In the genomic region with DNA sequence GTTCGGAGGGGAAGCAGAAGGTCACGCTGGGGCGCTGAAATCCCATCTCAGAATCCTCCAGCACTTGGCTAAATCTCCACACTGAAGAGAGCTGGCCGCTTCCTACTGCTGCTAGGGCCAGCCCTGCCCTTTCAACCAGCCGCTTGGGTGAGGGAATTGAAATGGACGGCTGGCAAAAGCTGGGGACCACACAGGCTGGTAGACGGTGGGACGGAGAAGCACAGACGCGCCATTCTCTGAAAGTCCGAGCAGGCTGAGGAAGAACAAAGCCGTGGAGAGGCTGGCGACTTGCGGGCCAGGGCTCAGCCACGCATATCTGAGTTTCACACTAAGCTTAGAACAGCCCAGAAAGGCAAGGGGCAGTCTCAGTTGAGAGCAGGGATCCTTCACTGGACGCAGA, we compare ENCODE assay signal across 9 cellular contexts. TPM values are rescaled to one million over a fixed set of nuclear protein-coding genes. Genes with fewer than 3 reads are reported as not detected.
DNase-seq lines count a peak whose midpoint lies in the region; ATAC-seq, FAIRE-seq and TF ChIP-seq lines count a peak whose summit lies in the region.
"Had no signal": no experiment of that assay in that cellular context is flagged by ENCODE, and none has a peak within 500 bp of the region (broad histone marks: within the 10 kb centered on the region; RNA-seq: fewer than 3 reads in every experiment).

No MANE protein-coding gene starts in this region.

- H3K27ac ChIP-seq in HL-60 (replicated peaks) (peak overlapping the region; percentile 77), kidney (ENCODE audit: low read depth in 2 of 2, low read length in 2 of 2) (peak overlapping the region; percentile 58 to 86), brain microvascular endothelial cell (no peak overlapping the region)

- intact Hi-C loops in kidney (cut with DNase I): no loop called here

- H3K36me3 ChIP-seq in kidney (ENCODE audit: control insufficient read depth in 1 of 2, insufficient read depth in 2 of 2, low read length in 2 of 2) (peaks cover 0 to 10% of the 10 kb centered on the region in 2 donors), brain microvascular endothelial cell (replicated peaks) (peaks cover 33% of the 10 kb centered on the region)

- TF ChIP-seq CTCF in HL-60 (IDR thresholded peaks at IDR 0.05; ENCODE audit: insufficient read depth, low read length) (no peak), kidney (IDR thresholded peaks at IDR 0.05; ENCODE audit: borderline replicate concordance, extremely low read depth, insufficient read depth) (no peak), brain microvascular endothelial cell (IDR thresholded peaks at IDR 0.05; ENCODE audit: low read depth, low read length, missing control alignments) (no peak)

- H3K4me3 Mint-ChIP-seq in activated CD8-positive, alpha-beta T cell treated with anti-CD3 and anti-CD28 coated beads, Interleukin-2, amount 10 ng/mL, durations not matched to agents 7 days and 5 days: peak overlapping the region; percentile 98
- peak overlapping the region; percentile 95 for H3K4me3 Mint-ChIP-seq in stimulated activated effector memory CD8-positive, alpha-beta T cell treated with anti-CD3 and anti-CD28 coated beads, Interleukin-12 subunit alpha, Interleukin-12 subunit beta, amount 100 ng/mL, for 72 hours
- H3K4me3 Mint-ChIP-seq: H9 had no signal

- CTCF ChIA-PET in activated CD8-positive, alpha-beta T cell treated with anti-CD3 and anti-CD28 coated beads, Interleukin-2, amount 10 ng/mL, durations not matched to agents 7 days and 5 days (lab: Charles Lee): interaction anchor here (3.2 to 15.0 kb wide), 4 partner anchors 12 to 139 kb away, joined by 10 to 306 read pairs (median 169); a partner anchor contains a TSS

- H3K36me3 Mint-ChIP-seq in activated CD8-positive, alpha-beta T cell treated with anti-CD3 and anti-CD28 coated beads, Interleukin-2, amount 10 ng/mL, durations not matched to agents 7 days and 5 days (ENCODE audit: low read depth): peaks cover 67% of the 10 kb centered on the region
- H3K36me3 Mint-ChIP-seq in stimulated activated effector memory CD8-positive, alpha-beta T cell treated with anti-CD3 and anti-CD28 coated beads, Interleukin-12 subunit alpha, Interleukin-12 subunit beta, amount 100 ng/mL, for 72 hours: peaks cover 98% of the 10 kb centered on the region

- no peaks in the 10 kb centered on the region for H3K9me3 Mint-ChIP-seq in activated CD8-positive, alpha-beta T cell treated with anti-CD3 and anti-CD28 coated beads, Interleukin-2, amount 10 ng/mL, durations not matched to agents 7 days and 5 days (ENCODE audit: insufficient read depth)
- H3K9me3 Mint-ChIP-seq in stimulated activated effector memory CD8-positive, alpha-beta T cell treated with anti-CD3 and anti-CD28 coated beads, Interleukin-12 subunit alpha, Interleukin-12 subunit beta, amount 100 ng/mL, for 72 hours: no peaks in the 10 kb centered on the region
- H3K9me3 Mint-ChIP-seq: H9 had no signal

- no peaks in the 10 kb centered on the region for H3K27me3 Mint-ChIP-seq in activated CD8-positive, alpha-beta T cell treated with anti-CD3 and anti-CD28 coated beads, Interleukin-2, amount 10 ng/mL, durations not matched to agents 7 days and 5 days (ENCODE audit: low read depth)

- DNase-seq in HL-60 (ENCODE audit: low read depth in 1 of 2, low spot score in 1 of 2) (no peak), kidney (peak; percentile 49), brain microvascular endothelial cell (no peak), HTR-8/SVneo (ENCODE audit: insufficient read length, low spot score) (no peak), NOMO-1 treated with dmso at 0.1 percent for 144 hours (lab: John Stamatoyannopoulos, UW; ENCODE audit: unreplicated experiment) (no peak)
- DNase-seq in activated CD8-positive, alpha-beta T cell treated with anti-CD3 and anti-CD28 coated beads, Interleukin-2, amount 10 ng/mL, durations not matched to agents 7 days and 5 days: no peak
- no peak for DNase-seq in stimulated activated effector memory CD8-positive, alpha-beta T cell treated with anti-CD3 and anti-CD28 coated beads, Interleukin-12 subunit alpha, Interleukin-12 subunit beta, amount 100 ng/mL, for 72 hours (ENCODE audit: low spot score in 2 of 2)
- DNase-seq: H9, NCI-H524 had no signal

- H3K27ac Mint-ChIP-seq in activated CD8-positive, alpha-beta T cell treated with anti-CD3 and anti-CD28 coated beads, Interleukin-2, amount 10 ng/mL, durations not matched to agents 7 days and 5 days: peak overlapping the region; percentile 93
- peak overlapping the region; percentile 92 for H3K27ac Mint-ChIP-seq in stimulated activated effector memory CD8-positive, alpha-beta T cell treated with anti-CD3 and anti-CD28 coated beads, Interleukin-12 subunit alpha, Interleukin-12 subunit beta, amount 100 ng/mL, for 72 hours

- POLR2A ChIA-PET in activated CD8-positive, alpha-beta T cell treated with anti-CD3 and anti-CD28 coated beads, Interleukin-2, amount 10 ng/mL, durations not matched to agents 7 days and 5 days (lab: Charles Lee): interaction anchor here (0.7 to 14.9 kb wide), 3 partner anchors 13 to 166 kb away, joined by 3 to 469 read pairs (median 5); a partner anchor contains a TSS

- peaks cover 66% of the 10 kb centered on the region for H3K4me1 Mint-ChIP-seq in activated CD8-positive, alpha-beta T cell treated with anti-CD3 and anti-CD28 coated beads, Interleukin-2, amount 10 ng/mL, durations not matched to agents 7 days and 5 days (ENCODE audit: low read depth)
- peaks cover 85% of the 10 kb centered on the region for H3K4me1 Mint-ChIP-seq in stimulated activated effector memory CD8-positive, alpha-beta T cell treated with anti-CD3 and anti-CD28 coated beads, Interleukin-12 subunit alpha, Interleukin-12 subunit beta, amount 100 ng/mL, for 72 hours

- in situ Hi-C loops in brain microvascular endothelial cell (cut with HindIII; ENCODE audit: low pct_ligation_motif_present, low sequenced_read_pairs): no loop called here

- ATAC-seq in activated CD8-positive, alpha-beta T cell treated with anti-CD3 and anti-CD28 coated beads, Interleukin-2, amount 10 ng/mL, durations not matched to agents 7 days and 5 days: no peak
- ATAC-seq in stimulated activated effector memory CD8-positive, alpha-beta T cell treated with anti-CD3 and anti-CD28 coated beads, Interleukin-12 subunit alpha, Interleukin-12 subunit beta, amount 100 ng/mL, for 72 hours: no peak

- no peaks in the 10 kb centered on the region for H3K9me3 ChIP-seq in kidney (ENCODE audit: control insufficient read depth in 1 of 2, low read length in 2 of 2)

- H3K4me1 ChIP-seq in kidney (ENCODE audit: control insufficient read depth in 1 of 2, insufficient read depth in 1 of 2, low read depth in 1 of 2, low read length in 2 of 2): peaks cover 51 to 68% of the 10 kb centered on the region in 2 donors

- H3K27me3 ChIP-seq in HL-60 (ENCODE audit: insufficient read depth, poor library complexity, severe bottlenecking) (no peaks in the 10 kb centered on the region), brain microvascular endothelial cell (replicated peaks) (no peaks in the 10 kb centered on the region)

- peak overlapping the region in 1 of 2 donors; percentile 86 for H3K9ac ChIP-seq in kidney (ENCODE audit: low read length in 2 of 2)

- H3K4me3 ChIP-seq in HL-60 (replicated peaks; ENCODE audit: insufficient read depth, low read length): no peak overlapping the region
- peak overlapping the region; percentile 32 to 97 for H3K4me3 ChIP-seq in kidney (ENCODE audit: low read length in 2 of 2)
- H3K4me3 ChIP-seq in brain microvascular endothelial cell (ENCODE audit: low read depth, low read length): no peak overlapping the region

- no peak for FAIRE-seq in kidney (lab: Jason Lieb, UNC)
- FAIRE-seq in HTR-8/SVneo (lab: Jason Lieb, UNC): no peak

RNA-seq across cellular contexts. Expression of a gene that starts 3.6 kb away (rescaled TPM):
- total RNA-seq in activated CD8-positive, alpha-beta T cell treated with anti-CD3 and anti-CD28 coated beads, Interleukin-2, amount 10 ng/mL, durations not matched to agents 7 days and 5 days: 100 to 1,000 TPM; 145 to 150 TPM
- 76.1 TPM for total RNA-seq in kidney
- 48.9 TPM for polyA plus RNA-seq in kidney (ENCODE audit: insufficient read depth, low read depth, low replicate concordance)

RNA-seq across cellular contexts. Expression of a gene that starts 30.4 kb away (rescaled TPM):
- 1 to 10 TPM in 1 of 2 experiments, under 1 TPM in 1; 0.61 to 1.2 TPM for total RNA-seq in activated CD8-positive, alpha-beta T cell treated with anti-CD3 and anti-CD28 coated beads, Interleukin-2, amount 10 ng/mL, durations not matched to agents 7 days and 5 days
- total RNA-seq in kidney: 20.7 TPM
- polyA plus RNA-seq in kidney (ENCODE audit: insufficient read depth, low read depth, low replicate concordance): 4.5 TPM

RNA-seq across cellular contexts. Expression of a gene that starts 42.2 kb away (rescaled TPM):
- 10 to 100 TPM; 20.6 to 23.1 TPM for total RNA-seq in activated CD8-positive, alpha-beta T cell treated with anti-CD3 and anti-CD28 coated beads, Interleukin-2, amount 10 ng/mL, durations not matched to agents 7 days and 5 days
- total RNA-seq in kidney: 26.9 TPM
- polyA plus RNA-seq in kidney (ENCODE audit: insufficient read depth, low read depth, low replicate concordance): 16.8 TPM

RNA-seq across cellular contexts. Expression of a gene that starts 49.6 kb away (rescaled TPM):
- 10 to 100 TPM; 13.7 to 14.0 TPM for total RNA-seq in activated CD8-positive, alpha-beta T cell treated with anti-CD3 and anti-CD28 coated beads, Interleukin-2, amount 10 ng/mL, durations not matched to agents 7 days and 5 days
- 21.2 TPM for total RNA-seq in kidney
- 16.8 TPM for polyA plus RNA-seq in kidney (ENCODE audit: insufficient read depth, low read depth, low replicate concordance)

Comparison
In these comparisons a context has a peak if more than half of its experiments do, and no peak if none do; other contexts are left out.
1. H3K4me3 ChIP-seq: peak in kidney (2 of 2); none in HL-60 (single experiment) and brain microvascular endothelial cell (single experiment).